In genomic region chr3:21876742-21877141, GRCh38 we compare ENCODE assay signal across 23 cellular contexts.
"Had no signal": no experiment of that assay in that cellular context is flagged by ENCODE, and none has a peak within 500 bp of the region (broad histone marks: within the 10 kb centered on the region; RNA-seq: fewer than 3 reads in every experiment).

No MANE protein-coding gene starts in this region.

- H3K4me3 ChIP-seq: coronary artery, esophagus squamous epithelium, lower lobe of right lung, psoas muscle, right lobe of liver, smooth muscle cell, stomach, thyroid gland, vagina had no signal

- H3K27ac ChIP-seq: coronary artery, lower lobe of right lung, psoas muscle, right lobe of liver, stomach, thyroid gland, vagina had no signal

- H3K4me1 ChIP-seq: esophagus squamous epithelium, lower lobe of right lung, right lobe of liver, stomach, thyroid gland, vagina had no signal

- H3K27ac Mint-ChIP-seq: natural killer cell; stimulated activated effector memory CD8-positive, alpha-beta T cell treated with anti-CD3 and anti-CD28 coated beads, Interleukin-12 subunit alpha, Interleukin-12 subunit beta, amount 100 ng/mL, for 72 hours had no signal

- ATAC-seq: left ventricle myocardium superior; lower lobe of right lung; natural killer cell; psoas muscle; right lobe of liver; stimulated activated effector memory CD8-positive, alpha-beta T cell treated with anti-CD3 and anti-CD28 coated beads, Interleukin-12 subunit alpha, Interleukin-12 subunit beta, amount 100 ng/mL, for 72 hours had no signal

- H3K4me1 Mint-ChIP-seq: natural killer cell; neural crest cell; stimulated activated effector memory CD8-positive, alpha-beta T cell treated with anti-CD3 and anti-CD28 coated beads, Interleukin-12 subunit alpha, Interleukin-12 subunit beta, amount 100 ng/mL, for 72 hours had no signal

- H3K27me3 ChIP-seq: esophagus squamous epithelium, right lobe of liver, stomach, thyroid gland, vagina had no signal

- H3K36me3 ChIP-seq: esophagus squamous epithelium, lower lobe of right lung, right lobe of liver, stomach, thyroid gland, vagina had no signal

- H3K4me3 Mint-ChIP-seq: natural killer cell; neural crest cell; stimulated activated effector memory CD8-positive, alpha-beta T cell treated with anti-CD3 and anti-CD28 coated beads, Interleukin-12 subunit alpha, Interleukin-12 subunit beta, amount 100 ng/mL, for 72 hours had no signal

- H3K36me3 Mint-ChIP-seq: natural killer cell; stimulated activated effector memory CD8-positive, alpha-beta T cell treated with anti-CD3 and anti-CD28 coated beads, Interleukin-12 subunit alpha, Interleukin-12 subunit beta, amount 100 ng/mL, for 72 hours had no signal

- H3K9me3 ChIP-seq: esophagus squamous epithelium, lower lobe of right lung, right lobe of liver, thyroid gland, vagina had no signal

- H3K4me2 ChIP-seq: smooth muscle cell had no signal

- DNase-seq: dermis blood vessel endothelial cell; effector memory CD4-positive, alpha-beta T cell; esophagus squamous epithelium; foreskin melanocyte; head of caudate nucleus; left ventricle myocardium superior; lower lobe of right lung; natural killer cell; nucleus accumbens; psoas muscle; right lobe of liver; stimulated activated CD4-positive, alpha-beta T cell treated with anti-CD3 and anti-CD28 coated beads, Interleukin-12 subunit alpha, Interleukin-12 subunit beta, amount 100 ng/mL, for 4 hours; stimulated activated CD4-positive, alpha-beta T cell treated with anti-CD3 and anti-CD28 coated beads, Interleukin-1b, Interleukin-23, amount 100 ng/mL, for 48 hours; stimulated activated CD4-positive, alpha-beta T cell treated with anti-CD3 and anti-CD28 coated beads, Interleukin-4, amount 100 ng/mL, for 24 hours; stimulated activated naive CD4-positive, alpha-beta T cell treated with Interleukin-2 at 50 U/mL for 16 hours; stomach; thyroid gland; trophoblast cell had no signal
